In genomic region chr10:50508315-50509051, GRCh38 we compare ENCODE assay signal across 10 cellular contexts.
DNase-seq lines count a peak whose midpoint lies in the region; ATAC-seq and TF ChIP-seq lines count a peak whose summit lies in the region.
"Had no signal": no experiment of that assay in that cellular context is flagged by ENCODE, and none has a peak within 500 bp of the region (broad histone marks: within the 10 kb centered on the region; RNA-seq: fewer than 3 reads in every experiment).

No MANE protein-coding gene starts in this region.

- peaks cover 7% of the 10 kb centered on the region for H3K36me3 Mint-ChIP-seq in activated T-cell treated with anti-CD3 and anti-CD28 coated beads, Interleukin-2, amount 50 U/mL, for 24 hours (ENCODE audit: low read depth)
- H3K36me3 Mint-ChIP-seq in activated CD4-positive, alpha-beta T cell treated with anti-CD3 and anti-CD28 coated beads, Interleukin-2, amount 10 ng/mL, durations not matched to agents 24 days and 14 days (ENCODE audit: low read depth), result peaks cover 8% of the 10 kb centered on the region
- H3K36me3 Mint-ChIP-seq in stimulated activated memory B cell treated with anti-CD40 and anti-IgM and Interleukin-4, amounts not matched to agents 10 μg/mL and 1 μg/mL and 100 μg/mL, for 72 hours, result peaks cover 6% of the 10 kb centered on the region
- no peaks in the 10 kb centered on the region for H3K36me3 Mint-ChIP-seq in nephron progenitor cell (ENCODE audit: low read depth)

- no peaks in the 10 kb centered on the region for H3K9me3 Mint-ChIP-seq in activated T-cell treated with anti-CD3 and anti-CD28 coated beads, Interleukin-2, amount 50 U/mL, for 24 hours
- H3K9me3 Mint-ChIP-seq in activated CD4-positive, alpha-beta T cell treated with anti-CD3 and anti-CD28 coated beads, Interleukin-2, amount 10 ng/mL, durations not matched to agents 24 days and 14 days, result no peaks in the 10 kb centered on the region
- H3K9me3 Mint-ChIP-seq in stimulated activated memory B cell treated with anti-CD40 and anti-IgM and Interleukin-4, amounts not matched to agents 10 μg/mL and 1 μg/mL and 100 μg/mL, for 72 hours, result no peaks in the 10 kb centered on the region
- no peaks in the 10 kb centered on the region for H3K9me3 Mint-ChIP-seq in nephron progenitor cell

- H3K9me3 ChIP-seq in heart left ventricle, result no peaks in the 10 kb centered on the region

- no peak overlapping the region for H3K4me3 Mint-ChIP-seq in activated T-cell treated with anti-CD3 and anti-CD28 coated beads, Interleukin-2, amount 50 U/mL, for 24 hours
- no peak overlapping the region for H3K4me3 Mint-ChIP-seq in activated CD4-positive, alpha-beta T cell treated with anti-CD3 and anti-CD28 coated beads, Interleukin-2, amount 10 ng/mL, durations not matched to agents 24 days and 14 days
- no peak overlapping the region for H3K4me3 Mint-ChIP-seq in stimulated activated memory B cell treated with anti-CD40 and anti-IgM and Interleukin-4, amounts not matched to agents 10 μg/mL and 1 μg/mL and 100 μg/mL, for 72 hours
- no peak overlapping the region for H3K4me3 Mint-ChIP-seq in nephron progenitor cell

- H3K4me1 Mint-ChIP-seq in activated T-cell treated with anti-CD3 and anti-CD28 coated beads, Interleukin-2, amount 50 U/mL, for 24 hours (ENCODE audit: low read depth), result peaks cover 87% of the 10 kb centered on the region
- H3K4me1 Mint-ChIP-seq in activated CD4-positive, alpha-beta T cell treated with anti-CD3 and anti-CD28 coated beads, Interleukin-2, amount 10 ng/mL, durations not matched to agents 24 days and 14 days, result peaks cover 66% of the 10 kb centered on the region
- peaks cover 80% of the 10 kb centered on the region for H3K4me1 Mint-ChIP-seq in stimulated activated memory B cell treated with anti-CD40 and anti-IgM and Interleukin-4, amounts not matched to agents 10 μg/mL and 1 μg/mL and 100 μg/mL, for 72 hours
- peaks cover 4% of the 10 kb centered on the region for H3K4me1 Mint-ChIP-seq in nephron progenitor cell

- WGBS in heart left ventricle, 4 donors, result 96 to 100% (median 97%) methylated on average over 5 of the region's 5 CpGs

- H3K27me3 ChIP-seq in heart left ventricle, result no peaks in the 10 kb centered on the region

- no peak for DNase-seq in activated T-cell treated with anti-CD3 and anti-CD28 coated beads, Interleukin-2, amount 50 U/mL, for 24 hours
- DNase-seq in activated T-cell treated with anti-CD3 and anti-CD28 coated beads for 4 hours (no peak), heart left ventricle (no peak), NCI-H345 treated with DMSO at 0.1 percent for 48 hours (lab: John Stamatoyannopoulos, UW; ENCODE audit: unreplicated experiment) (no peak), nephron progenitor cell (no peak)
- DNase-seq in activated CD4-positive, alpha-beta T cell treated with anti-CD3 and anti-CD28 coated beads, Interleukin-2, amount 10 ng/mL, durations not matched to agents 24 days and 14 days, result peak; percentile 75
- DNase-seq: NCI-H1105 treated with DMSO at 0.1 percent for 48 hours had no signal

- intact Hi-C loops in activated CD4-positive, alpha-beta T cell treated with anti-CD3 and anti-CD28 coated beads, Interleukin-2, amount 10 ng/mL, durations not matched to agents 24 days and 14 days (cut with micrococcal nuclease), result loop anchor here (1.0 kb wide), 1 partner anchor 76 kb away; no protein-coding TSS in a partner anchor
- intact Hi-C loops in heart left ventricle (cut with DNase I), result no loop called here

- no peak for TF ChIP-seq POLR2A in heart left ventricle (IDR thresholded peaks at IDR 0.05)

- no peak overlapping the region for H3K4me3 ChIP-seq in heart left ventricle
- H3K4me3 ChIP-seq: cardiac muscle cell had no signal

- ATAC-seq in HG02763 (IDR thresholded peaks at IDR 0.05; ENCODE audit: unreplicated experiment) (peak; percentile 68), heart left ventricle (no peak)
- peak; percentile 92 for ATAC-seq in stimulated activated memory B cell treated with anti-CD40 and anti-IgM and Interleukin-4, amounts not matched to agents 10 μg/mL and 1 μg/mL and 100 μg/mL, for 72 hours

- no peak for TF ChIP-seq CTCF in heart left ventricle (IDR thresholded peaks at IDR 0.05)
- TF ChIP-seq CTCF in nephron progenitor cell (IDR thresholded peaks at IDR 0.05), result no peak

- no peaks in the 10 kb centered on the region for H3K27me3 Mint-ChIP-seq in activated T-cell treated with anti-CD3 and anti-CD28 coated beads, Interleukin-2, amount 50 U/mL, for 24 hours
- H3K27me3 Mint-ChIP-seq in activated CD4-positive, alpha-beta T cell treated with anti-CD3 and anti-CD28 coated beads, Interleukin-2, amount 10 ng/mL, durations not matched to agents 24 days and 14 days, result no peaks in the 10 kb centered on the region
- H3K27me3 Mint-ChIP-seq in stimulated activated memory B cell treated with anti-CD40 and anti-IgM and Interleukin-4, amounts not matched to agents 10 μg/mL and 1 μg/mL and 100 μg/mL, for 72 hours, result no peaks in the 10 kb centered on the region
- H3K27me3 Mint-ChIP-seq in nephron progenitor cell (ENCODE audit: low read depth, poor library complexity), result no peaks in the 10 kb centered on the region

- peaks cover 0 to 53% (median 21%) of the 10 kb centered on the region in 12 donors for H3K4me1 ChIP-seq in heart left ventricle

- H3K36me3 ChIP-seq in heart left ventricle, result no peaks in the 10 kb centered on the region
- H3K36me3 ChIP-seq: cardiac muscle cell had no signal

- peak overlapping the region; percentile 60 for H3K27ac Mint-ChIP-seq in activated T-cell treated with anti-CD3 and anti-CD28 coated beads, Interleukin-2, amount 50 U/mL, for 24 hours
- no peak overlapping the region for H3K27ac Mint-ChIP-seq in activated CD4-positive, alpha-beta T cell treated with anti-CD3 and anti-CD28 coated beads, Interleukin-2, amount 10 ng/mL, durations not matched to agents 24 days and 14 days
- H3K27ac Mint-ChIP-seq in stimulated activated memory B cell treated with anti-CD40 and anti-IgM and Interleukin-4, amounts not matched to agents 10 μg/mL and 1 μg/mL and 100 μg/mL, for 72 hours, result peak overlapping the region; percentile 25
- H3K27ac Mint-ChIP-seq in nephron progenitor cell, result no peak overlapping the region

- no peak overlapping the region for H3K27ac ChIP-seq in heart left ventricle
- H3K27ac ChIP-seq: cardiac muscle cell had no signal

Comparison
In these comparisons a context has a peak if more than half of its experiments do, and no peak if none do; other contexts are left out.
1. H3K27ac Mint-ChIP-seq: peak in activated T-cell treated with anti-CD3 and anti-CD28 coated beads, Interleukin-2, amount 50 U/mL, for 24 hours (single experiment) and stimulated activated memory B cell treated with anti-CD40 and anti-IgM and Interleukin-4, amounts not matched to agents 10 μg/mL and 1 μg/mL and 100 μg/mL, for 72 hours (single experiment); none in activated CD4-positive, alpha-beta T cell treated with anti-CD3 and anti-CD28 coated beads, Interleukin-2, amount 10 ng/mL, durations not matched to agents 24 days and 14 days (single experiment) and nephron progenitor cell (single experiment).
2. ATAC-seq: peak in HG02763 (single experiment) and stimulated activated memory B cell treated with anti-CD40 and anti-IgM and Interleukin-4, amounts not matched to agents 10 μg/mL and 1 μg/mL and 100 μg/mL, for 72 hours (single experiment); none in heart left ventricle (0 of 4).